Comparison of ENCODE assay signal across 7 cellular contexts in the genomic region with DNA sequence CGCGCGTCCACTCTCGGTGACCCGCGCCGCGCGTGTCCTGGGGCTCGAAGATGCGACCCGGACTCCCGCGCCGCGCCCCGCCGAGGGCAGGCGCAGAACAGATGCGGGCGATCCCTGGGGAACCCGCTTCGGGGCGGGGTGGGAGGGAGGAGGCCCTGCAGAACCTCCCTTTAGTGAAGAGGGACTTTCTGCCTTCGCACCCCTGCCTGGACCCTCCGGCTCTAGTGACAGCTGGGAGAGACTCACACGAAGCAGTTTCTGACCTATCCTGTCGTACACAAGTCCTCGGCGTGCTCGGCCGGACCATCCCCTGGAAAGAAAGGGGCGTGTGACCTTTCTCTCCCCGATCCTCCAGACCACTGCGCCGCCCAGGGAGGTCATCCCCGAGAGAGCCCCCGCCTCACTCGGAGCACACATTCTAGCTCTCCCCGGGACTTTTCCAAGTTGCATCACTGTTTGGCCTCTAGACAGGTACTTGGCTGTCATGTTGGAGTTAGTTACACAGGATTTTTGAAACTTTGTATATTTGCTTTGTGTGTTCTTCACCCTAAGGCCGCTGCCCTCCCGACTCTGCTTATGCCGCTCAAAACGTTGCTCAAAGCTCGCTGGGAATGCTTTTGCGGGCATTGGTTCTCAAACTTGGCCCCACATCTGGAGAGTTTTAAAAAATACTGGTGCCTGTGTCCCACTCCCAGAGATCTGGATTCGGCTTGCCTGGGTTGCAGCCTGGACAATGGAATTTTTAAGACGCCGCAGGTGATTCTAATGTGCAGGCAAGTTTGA. TPM values are rescaled to one million over a fixed set of nuclear protein-coding genes. Genes with fewer than 3 reads are reported as not detected.
A peak's percentile ranks its signal among the peaks of the same experiment; 100 is the strongest.
DNase-seq lines count a peak whose midpoint lies in the region; ATAC-seq and TF ChIP-seq lines count a peak whose summit lies in the region.

No MANE protein-coding gene starts in this region.

- H3K27me3 ChIP-seq in heart left ventricle, result peaks cover 0 to 36% (median 6%) of the 10 kb centered on the region in 9 donors
- H3K27me3 ChIP-seq in psoas muscle (ENCODE audit: insufficient read depth in 3 of 3, low read length in 2 of 3), result peaks cover 0 to 46% (median 18%) of the 10 kb centered on the region in 3 donors

- in situ Hi-C loops in KBM-7 (cut with MboI; ENCODE audit: low pct_unique_long_range_greater_than_20kb, low sequenced_read_pairs), result no loop called here

- DNase-seq in GM19238 (ENCODE audit: insufficient read length, low spot score), result peak; percentile 16
- DNase-seq in SW480 (ENCODE audit: low spot score), result peak; percentile 4
- peak; percentile 26 to 65 (median 40) for DNase-seq in heart left ventricle
- peak; percentile 26 to 58 for DNase-seq in psoas muscle
- no peak for DNase-seq in KBM-7

- ATAC-seq in heart left ventricle, result peak; percentile 27 to 57 (median 43)
- peak in 2 of 4 donors; percentile 33 to 58 for ATAC-seq in psoas muscle
- no peak for ATAC-seq in HG03460 (IDR thresholded peaks at IDR 0.05; ENCODE audit: unreplicated experiment)
- ATAC-seq in HG03442 (IDR thresholded peaks at IDR 0.05; ENCODE audit: unreplicated experiment), result no peak

- H3K4me1 ChIP-seq in heart left ventricle (peaks cover 0 to 22% (median 10%) of the 10 kb centered on the region in 12 donors), psoas muscle (peaks cover 8% of the 10 kb centered on the region)

- H3K36me3 ChIP-seq in heart left ventricle, result no peaks in the 10 kb centered on the region
- no peaks in the 10 kb centered on the region for H3K36me3 ChIP-seq in psoas muscle (ENCODE audit: insufficient read depth in 1 of 2, low read depth in 1 of 2)

- 3 to 7% (median 6%) methylated on average over 27 to 49 of the region's 49 CpGs for WGBS in heart left ventricle, 4 donors
- 5 to 10% (median 9%) methylated on average over 31 to 49 of the region's 49 CpGs for WGBS in psoas muscle, 3 donors

- TF ChIP-seq CTCF in heart left ventricle (IDR thresholded peaks at IDR 0.05) (no peak), psoas muscle (IDR thresholded peaks at IDR 0.05) (no peak)

- no peak for TF ChIP-seq POLR2A in heart left ventricle (IDR thresholded peaks at IDR 0.05)

- no peaks in the 10 kb centered on the region for H3K9me3 ChIP-seq in heart left ventricle
- H3K9me3 ChIP-seq in psoas muscle, result no peaks in the 10 kb centered on the region

- H3K27ac ChIP-seq in heart left ventricle (peak overlapping the region in 9 of 12 donors; percentile 12 to 71 (median 46)), psoas muscle (no peak overlapping the region)

- H3K4me3 ChIP-seq in heart left ventricle (peak overlapping the region; percentile 51 to 89 (median 66)), psoas muscle (peak overlapping the region; percentile 73)

- intact Hi-C loops in heart left ventricle (cut with DNase I) (loop anchor here in 1 of 10 donors (10.0 kb wide), 1 partner anchor 138 kb away; no protein-coding TSS in a partner anchor), psoas muscle (cut with DNase I) (no loop called here)

RNA-seq across cellular contexts. Expression of gene CGNL1, which starts 0.6 kb away (rescaled TPM):
- total RNA-seq in heart left ventricle (10 to 100 TPM; 16.9 to 40.0 (median 23.7) TPM), psoas muscle (1 to 10 TPM in 1 of 4 donors, under 1 TPM in 3; 0.37 to 2.2 (median 0.66) TPM)
- polyA plus RNA-seq in heart left ventricle (1 to 10 TPM; 3.8 to 4.9 TPM), psoas muscle (under 1 TPM; 0.18 to 0.29 (median 0.20) TPM)

Comparison
In these comparisons a context has a peak if more than half of its experiments do, and no peak if none do; other contexts are left out.
1. ATAC-seq: peak in heart left ventricle (4 of 4); none in HG03460 (single experiment) and HG03442 (single experiment).
2. RNA of gene CGNL1, which starts 0.6 kb away (total RNA-seq): 16.9 to 40.0 TPM in heart left ventricle; 0.37 to 2.2 TPM in psoas muscle; every median in the first group is over 4 times any median in the second.